In the genomic region with DNA sequence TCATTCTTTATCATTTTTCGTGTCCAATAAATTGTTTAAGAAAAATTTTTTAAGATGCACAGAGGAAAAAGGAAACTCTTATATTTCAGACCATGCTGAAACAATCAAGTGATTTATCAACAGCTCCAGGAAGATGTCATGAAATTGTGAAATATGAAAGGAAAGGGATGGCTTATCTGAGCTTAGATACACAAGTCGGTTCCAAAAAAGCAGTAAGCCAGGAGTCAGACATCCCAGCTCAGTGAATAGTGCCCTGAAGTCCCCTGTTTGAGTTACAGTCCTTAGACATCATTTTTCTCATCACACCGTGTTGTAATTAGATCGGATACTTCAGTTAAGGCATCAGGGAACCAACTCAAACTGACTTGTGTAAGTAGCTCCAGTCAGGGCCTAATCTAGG, we compare ENCODE assay signal across 33 cellular contexts.
"Had no signal": no experiment of that assay in that cellular context is flagged by ENCODE, and none has a peak within 500 bp of the region (broad histone marks: within the 10 kb centered on the region; RNA-seq: fewer than 3 reads in every experiment).

No MANE protein-coding gene starts in this region.

- H3K4me3 ChIP-seq: body of pancreas, breast epithelium, Peyer's patch had no signal

- H3K4me3 Mint-ChIP-seq: activated B cell treated with CpG ODN at 0.5 μM for 24 hours; activated CD4-positive, alpha-beta memory T cell treated with anti-CD3 and anti-CD28 coated beads for 36 hours; activated naive CD4-positive, alpha-beta T cell treated with anti-CD3 and anti-CD28 coated beads, Interleukin-2, amount 10 ng/mL, durations not matched to agents 7 days and 5 days; activated naive CD8-positive, alpha-beta T cell; activated naive CD8-positive, alpha-beta T cell treated with anti-CD3 and anti-CD28 coated beads, Interleukin-2, amount 50 U/mL, for 24 hours had no signal

- H3K4me1 Mint-ChIP-seq: activated B cell treated with CpG ODN at 0.5 μM for 24 hours; activated naive CD4-positive, alpha-beta T cell treated with anti-CD3 and anti-CD28 coated beads, Interleukin-2, amount 10 ng/mL, durations not matched to agents 7 days and 5 days; activated naive CD8-positive, alpha-beta T cell treated with anti-CD3 and anti-CD28 coated beads, Interleukin-2, amount 50 U/mL, for 24 hours had no signal

- H3K4me1 ChIP-seq: body of pancreas, breast epithelium, Peyer's patch had no signal

- H3K9me3 Mint-ChIP-seq: activated B cell treated with CpG ODN at 0.5 μM for 24 hours; activated CD4-positive, alpha-beta memory T cell treated with anti-CD3 and anti-CD28 coated beads for 36 hours; activated naive CD4-positive, alpha-beta T cell treated with anti-CD3 and anti-CD28 coated beads, Interleukin-2, amount 10 ng/mL, durations not matched to agents 7 days and 5 days; activated naive CD8-positive, alpha-beta T cell treated with anti-CD3 and anti-CD28 coated beads, Interleukin-2, amount 50 U/mL, for 24 hours had no signal

- H3K27me3 ChIP-seq: body of pancreas, breast epithelium, Peyer's patch had no signal

- H3K27ac ChIP-seq: body of pancreas, breast epithelium, KMS-11, Peyer's patch, VCaP had no signal

- H3K27me3 Mint-ChIP-seq: activated B cell treated with CpG ODN at 0.5 μM for 24 hours; activated naive CD4-positive, alpha-beta T cell treated with anti-CD3 and anti-CD28 coated beads, Interleukin-2, amount 10 ng/mL, durations not matched to agents 7 days and 5 days had no signal

- H3K36me3 Mint-ChIP-seq: activated CD4-positive, alpha-beta memory T cell treated with anti-CD3 and anti-CD28 coated beads for 36 hours; activated naive CD4-positive, alpha-beta T cell treated with anti-CD3 and anti-CD28 coated beads, Interleukin-2, amount 10 ng/mL, durations not matched to agents 7 days and 5 days; activated naive CD8-positive, alpha-beta T cell had no signal

- H3K9me3 ChIP-seq: body of pancreas, breast epithelium, Peyer's patch had no signal

- ATAC-seq: activated naive CD8-positive, alpha-beta T cell treated with anti-CD3 and anti-CD28 coated beads, Interleukin-2, amount 50 U/mL, for 24 hours; body of pancreas; PC-3 had no signal

- DNase-seq: activated B cell treated with CpG ODN at 0.5 μM for 24 hours; activated CD4-positive, alpha-beta memory T cell treated with anti-CD3 and anti-CD28 coated beads for 36 hours; activated CD4-positive, alpha-beta T cell treated with anti-CD3 and anti-CD28 coated beads for 4 hours; activated CD4-positive, alpha-beta T cell treated with anti-CD3 and anti-CD28 coated beads, Interleukin-2, amount 50 U/mL, for 1 hour; activated CD4-positive, CD25-positive, alpha-beta regulatory T cell treated with anti-CD3 and anti-CD28 coated beads, Interleukin-2, amount 50 U/mL, for 72 hours; activated CD8-positive, alpha-beta memory T cell treated with anti-CD3 and anti-CD28 coated beads, Interleukin-2, amount 50 U/mL, for 48 hours; activated effector memory CD4-positive, alpha-beta T cell treated with Interleukin-2 at 50 U/mL for 16 hours; activated naive CD4-positive, alpha-beta T cell treated with anti-CD3 and anti-CD28 coated beads, Interleukin-2, amount 10 ng/mL, durations not matched to agents 7 days and 5 days; activated naive CD8-positive, alpha-beta T cell treated with anti-CD3 and anti-CD28 coated beads, Interleukin-2, amount 50 U/mL, for 24 hours; activated T-cell treated with anti-CD3 and anti-CD28 coated beads, Interleukin-2, amount 50 U/mL, for 48 hours; amygdala; body of pancreas; MM.1S; MV-4-11; NCI-H1092; NCI-H1436 treated with DMSO at 0.1 percent for 48 hours; NCI-H1694 treated with DMSO at 0.1 percent for 48 hours; NCI-H2029; NCI-H510A; NCI-H526; NCI-H748 treated with DMSO at 0.1 percent for 48 hours; NK-92 treated with Interleukin-12 subunit alpha and Interleukin-12 subunit beta, amount 100 ng/mL, for 24 hours; PC-3; Peyer's patch; RPMI8226; SW 1271; T-helper 1 cell; T-helper 2 cell; T-helper 9 cell had no signal

- H3K27ac Mint-ChIP-seq: activated B cell treated with CpG ODN at 0.5 μM for 24 hours; activated CD4-positive, alpha-beta memory T cell treated with anti-CD3 and anti-CD28 coated beads for 36 hours; activated naive CD4-positive, alpha-beta T cell treated with anti-CD3 and anti-CD28 coated beads, Interleukin-2, amount 10 ng/mL, durations not matched to agents 7 days and 5 days; activated naive CD8-positive, alpha-beta T cell; activated naive CD8-positive, alpha-beta T cell treated with anti-CD3 and anti-CD28 coated beads, Interleukin-2, amount 50 U/mL, for 24 hours had no signal
